In genomic region chr16:55465077-55465896, GRCh38 we compare ENCODE assay signal across 1 cellular context.
TF ChIP-seq lines count a peak whose summit lies in the region.

No MANE protein-coding gene starts in this region.

TF ChIP-seq in H1, 55 proteins besides CTCF, POLR2A, EP300 and RAD21:
- TF ChIP-seq YY1 (IDR thresholded peaks at IDR 0.05; ENCODE audit: low read depth, low read length) (peak; percentile 36; the same call in 1 of the 2 replicates), ATF3 (IDR thresholded peaks at IDR 0.05; ENCODE audit: insufficient read depth, low read depth, low read length) (peak; percentile 39; the same call in 1 of the 2 replicates), CREB1 (IDR thresholded peaks at IDR 0.05) (no peak), TCF12 (IDR thresholded peaks at IDR 0.05; ENCODE audit: low read depth, low read length) (no peak), CHD7 (IDR thresholded peaks at IDR 0.05; ENCODE audit: insufficient replicate concordance, low read length) (no peak), CHD1 (IDR thresholded peaks at IDR 0.05; ENCODE audit: low read depth, low read length) (no peak), POU5F1 (IDR thresholded peaks at IDR 0.05; ENCODE audit: low read depth, low read length) (no peak), TAF7 (optimal IDR thresholded peaks at IDR 0.05; ENCODE audit: borderline replicate concordance, low read depth, low read length) (no peak), KDM4A (IDR thresholded peaks at IDR 0.05; ENCODE audit: low read depth, low read length, severe bottlenecking) (no peak), SUZ12 (IDR thresholded peaks at IDR 0.05; ENCODE audit: low read length) (no peak), CHD2 (IDR thresholded peaks at IDR 0.05; ENCODE audit: low read length) (no peak)
